Comparison of ENCODE assay signal across 1 cellular context in the genomic region with DNA sequence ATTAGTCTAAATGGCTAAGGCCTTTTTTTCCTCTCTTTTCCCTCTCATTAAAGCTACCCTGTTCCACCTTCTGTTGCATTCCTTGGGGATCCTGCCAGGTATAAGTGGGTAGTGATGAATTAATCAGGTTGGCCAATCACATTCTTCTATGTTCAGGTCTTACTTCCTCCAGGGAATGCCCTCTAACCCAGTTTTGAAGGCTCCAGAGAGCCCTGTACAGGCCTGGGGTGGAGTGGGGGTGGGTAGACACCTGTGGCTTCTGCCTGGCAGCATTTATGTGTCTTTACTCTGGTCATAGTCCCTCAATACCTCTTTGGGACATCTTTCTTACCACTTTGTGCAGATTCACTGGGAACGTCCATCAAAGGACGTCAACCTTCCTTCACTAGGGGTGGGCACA.
TF ChIP-seq lines count a peak whose summit lies in the region.

No MANE protein-coding gene starts in this region.

TF ChIP-seq in H1, 55 proteins besides CTCF, POLR2A, EP300 and RAD21:
- no peak for TF ChIP-seq RBBP5 (IDR thresholded peaks at IDR 0.05; ENCODE audit: borderline replicate concordance, low read depth, low read length)
- no peak for TF ChIP-seq MAFK (IDR thresholded peaks at IDR 0.05; ENCODE audit: low read depth, low read length)
- TF ChIP-seq TAF1 (IDR thresholded peaks at IDR 0.05; ENCODE audit: low read depth, low read length) = no peak
- no peak for TF ChIP-seq USF2 (IDR thresholded peaks at IDR 0.05; ENCODE audit: low read length)
- no peak for TF ChIP-seq KDM4A (IDR thresholded peaks at IDR 0.05; ENCODE audit: low read depth, low read length, severe bottlenecking)
- TF ChIP-seq SP1 (IDR thresholded peaks at IDR 0.05; ENCODE audit: low read depth, low read length) = no peak
- no peak for TF ChIP-seq TEAD4 (IDR thresholded peaks at IDR 0.05; ENCODE audit: low read depth, low read length)
